ENCODE assay signal across 9 cellular contexts in genomic region chr4:17664755-17665154, GRCh38.
DNase-seq lines count a peak whose midpoint lies in the region; ATAC-seq lines count a peak whose summit lies in the region.
"Had no signal": no experiment of that assay in that cellular context is flagged by ENCODE, and none has a peak within 500 bp of the region (broad histone marks: within the 10 kb centered on the region; RNA-seq: fewer than 3 reads in every experiment).

No MANE protein-coding gene starts in this region.

- ATAC-seq in GM18870 (IDR thresholded peaks at IDR 0.05; ENCODE audit: unreplicated experiment) (peak; percentile 93), HG02610 (IDR thresholded peaks at IDR 0.05; ENCODE audit: unreplicated experiment) (peak; percentile 93)

- DNase-seq in Kasumi-1 (lab: John Stamatoyannopoulos, UW) = peak; percentile 19 to 43
- peak; percentile 61 for DNase-seq in kidney tubule cell (ENCODE audit: low spot score)
- DNase-seq in COR-L47 (lab: John Stamatoyannopoulos, UW) = no peak
- no peak for DNase-seq in NCI-H510A (lab: John Stamatoyannopoulos, UW)
- no peak for DNase-seq in cerebellar cortex (ENCODE audit: low spot score)
- no peak for DNase-seq in stimulated activated CD4-positive, alpha-beta T cell treated with anti-CD3 and anti-CD28 coated beads, Interleukin-15, amount 100 ng/mL, for 24 hours
- DNase-seq: midbrain had no signal

Comparison
In these comparisons a context has a peak if more than half of its experiments do, and no peak if none do; other contexts are left out.
1. DNase-seq: peak in Kasumi-1 (2 of 2) and kidney tubule cell (single experiment); none in COR-L47 (single experiment), NCI-H510A (single experiment), cerebellar cortex (single experiment) and stimulated activated CD4-positive, alpha-beta T cell treated with anti-CD3 and anti-CD28 coated beads, Interleukin-15, amount 100 ng/mL, for 24 hours (single experiment).